10 cellular contexts compared by ENCODE assay signal in the genomic region with DNA sequence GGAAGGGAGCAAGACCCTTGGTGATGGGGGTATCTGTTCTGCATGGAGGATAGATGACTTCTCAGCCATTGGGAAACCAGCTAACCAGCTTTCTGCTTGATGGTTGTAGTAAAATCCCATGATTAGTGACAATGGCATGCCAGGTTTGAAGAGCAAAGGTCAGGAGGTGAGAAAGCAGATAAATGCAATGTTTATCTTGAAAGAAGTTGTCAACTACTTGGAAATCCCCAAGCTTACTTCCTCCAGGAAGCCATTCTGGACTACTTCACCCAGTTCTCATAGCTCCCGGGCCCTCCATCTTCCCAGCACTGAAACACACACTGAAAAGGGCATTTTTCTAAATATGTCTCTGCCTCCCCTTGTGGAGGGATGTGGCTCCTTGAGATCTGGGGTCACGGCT. TPM values are rescaled to one million over a fixed set of nuclear protein-coding genes. Genes with fewer than 3 reads are reported as not detected.
DNase-seq lines count a peak whose midpoint lies in the region; FAIRE-seq and TF ChIP-seq lines count a peak whose summit lies in the region.
"Had no signal": no experiment of that assay in that cellular context is flagged by ENCODE, and none has a peak within 500 bp of the region (broad histone marks: within the 10 kb centered on the region; RNA-seq: fewer than 3 reads in every experiment).

No MANE protein-coding gene starts in this region.

- peak; percentile 72 for DNase-seq in activated CD4-positive, alpha-beta T cell treated with anti-CD3 and anti-CD28 coated beads, Interleukin-2, amount 10 ng/mL, durations not matched to agents 24 days and 14 days
- DNase-seq in activated CD4-positive, alpha-beta T cell treated with anti-CD3 and anti-CD28 coated beads, Interleukin-2, amount 50 U/mL, for 48 hours = no peak
- DNase-seq in RCC 7860 (ENCODE audit: low spot score) (peak; percentile 81), esophagus squamous epithelium (lab: John Stamatoyannopoulos, UW) (no peak), spleen (peak; percentile 33), ecto neural progenitor cell (ENCODE audit: low spot score) (no peak), NCI-H748 (lab: John Stamatoyannopoulos, UW; ENCODE audit: unreplicated experiment) (no peak), DMS114 treated with DMSO at 0.1 percent for 48 hours (lab: John Stamatoyannopoulos, UW; ENCODE audit: unreplicated experiment) (no peak)

- peaks cover 55% of the 10 kb centered on the region for H3K36me3 Mint-ChIP-seq in activated CD4-positive, alpha-beta T cell treated with anti-CD3 and anti-CD28 coated beads, Interleukin-2, amount 10 ng/mL, durations not matched to agents 24 days and 14 days (ENCODE audit: low read depth)

- H3K27me3 ChIP-seq in esophagus squamous epithelium (no peaks in the 10 kb centered on the region), spleen (replicated peaks in 1 of 7) (no peaks in the 10 kb centered on the region)
- H3K27me3 ChIP-seq: cardiac muscle cell had no signal

- no peaks in the 10 kb centered on the region for H3K9me3 ChIP-seq in esophagus squamous epithelium
- H3K9me3 ChIP-seq in spleen = no peaks in the 10 kb centered on the region

- peaks cover 7% of the 10 kb centered on the region for H3K9me3 Mint-ChIP-seq in activated CD4-positive, alpha-beta T cell treated with anti-CD3 and anti-CD28 coated beads, Interleukin-2, amount 10 ng/mL, durations not matched to agents 24 days and 14 days

- H3K4me1 ChIP-seq in esophagus squamous epithelium (peaks cover 48 to 86% (median 79%) of the 10 kb centered on the region in 3 donors), spleen (peaks cover 74 to 96% (median 86%) of the 10 kb centered on the region in 6 donors)

- 63 to 86% methylated on average over 2 of the region's 2 CpGs for WGBS in esophagus squamous epithelium, 2 donors
- WGBS in spleen, 5 donors = 39 to 53% (median 49%) methylated on average over 2 of the region's 2 CpGs

- peak overlapping the region; percentile 57 for H3K4me3 Mint-ChIP-seq in activated CD4-positive, alpha-beta T cell treated with anti-CD3 and anti-CD28 coated beads, Interleukin-2, amount 10 ng/mL, durations not matched to agents 24 days and 14 days

- H3K4me3 ChIP-seq in esophagus squamous epithelium (no peak overlapping the region), spleen (no peak overlapping the region)
- H3K4me3 ChIP-seq: cardiac muscle cell had no signal

- TF ChIP-seq POLR2A in esophagus squamous epithelium (IDR thresholded peaks at IDR 0.05) = no peak
- TF ChIP-seq POLR2A in spleen (IDR thresholded peaks at IDR 0.05) = no peak

- H3K36me3 ChIP-seq in esophagus squamous epithelium (no peaks in the 10 kb centered on the region), spleen (no peaks in the 10 kb centered on the region)
- H3K36me3 ChIP-seq: cardiac muscle cell had no signal

- H3K27ac ChIP-seq in esophagus squamous epithelium = peak overlapping the region; percentile 44 to 93 (median 78)
- peak overlapping the region; percentile 2 to 93 (median 66) for H3K27ac ChIP-seq in spleen
- H3K27ac ChIP-seq: cardiac muscle cell had no signal

- no peak for TF ChIP-seq CTCF in esophagus squamous epithelium (IDR thresholded peaks at IDR 0.05)
- no peak for TF ChIP-seq CTCF in spleen (IDR thresholded peaks at IDR 0.05 in 8 of 11, conservative IDR thresholded peaks at IDR 0.05 in 3 of 11)

- no peak for FAIRE-seq in RCC 7860 (lab: Jason Lieb, UNC)
- FAIRE-seq: A204.1 had no signal

- intact Hi-C loops in activated CD4-positive, alpha-beta T cell treated with anti-CD3 and anti-CD28 coated beads, Interleukin-2, amount 10 ng/mL, durations not matched to agents 24 days and 14 days (cut with micrococcal nuclease) = loop anchor here (5.0 kb wide), 1 partner anchor 49 kb away; a partner anchor contains a TSS
- intact Hi-C loops in esophagus squamous epithelium (cut with DNase I) = no loop called here
- intact Hi-C loops in spleen (cut with DNase I; ENCODE audit: low total_unique reads) = no loop called here

- peak overlapping the region; percentile 99 for H3K27ac Mint-ChIP-seq in activated CD4-positive, alpha-beta T cell treated with anti-CD3 and anti-CD28 coated beads, Interleukin-2, amount 10 ng/mL, durations not matched to agents 24 days and 14 days

- peaks cover 87% of the 10 kb centered on the region for H3K4me1 Mint-ChIP-seq in activated CD4-positive, alpha-beta T cell treated with anti-CD3 and anti-CD28 coated beads, Interleukin-2, amount 10 ng/mL, durations not matched to agents 24 days and 14 days

- H3K27me3 Mint-ChIP-seq in activated CD4-positive, alpha-beta T cell treated with anti-CD3 and anti-CD28 coated beads, Interleukin-2, amount 10 ng/mL, durations not matched to agents 24 days and 14 days = no peaks in the 10 kb centered on the region

RNA-seq across cellular contexts. Expression of a gene that starts 51.3 kb away (rescaled TPM):
- total RNA-seq in activated CD4-positive, alpha-beta T cell treated with anti-CD3 and anti-CD28 coated beads, Interleukin-2, amount 10 ng/mL, durations not matched to agents 24 days and 14 days = 59.9 and 61.6 TPM in 2 replicates
- total RNA-seq in esophagus squamous epithelium (100 to 1,000 TPM in 2 of 4 donors, 10 to 100 TPM in 2; 70.8 to 134 (median 105) TPM), spleen (10 to 100 TPM; 27.3 to 78.4 (median 47.5) TPM)
- polyA plus RNA-seq in spleen = 1 to 10 TPM; 8.3 to 8.9 (median 8.6) TPM

Comparison
In these comparisons a context has a peak if more than half of its experiments do, and no peak if none do; other contexts are left out.
1. DNase-seq: peak in activated CD4-positive, alpha-beta T cell treated with anti-CD3 and anti-CD28 coated beads, Interleukin-2, amount 10 ng/mL, durations not matched to agents 24 days and 14 days (single experiment), RCC 7860 (single experiment) and spleen (single experiment); none in activated CD4-positive, alpha-beta T cell treated with anti-CD3 and anti-CD28 coated beads, Interleukin-2, amount 50 U/mL, for 48 hours (0 of 2), esophagus squamous epithelium (single experiment), ecto neural progenitor cell (single experiment), NCI-H748 (single experiment) and DMS114 treated with DMSO at 0.1 percent for 48 hours (single experiment).